26 cellular contexts compared by ENCODE assay signal in genomic region chr21:35996217-35996616, GRCh38.
"Had no signal": no experiment of that assay in that cellular context is flagged by ENCODE, and none has a peak within 500 bp of the region (broad histone marks: within the 10 kb centered on the region; RNA-seq: fewer than 3 reads in every experiment).

No MANE protein-coding gene starts in this region.

- H3K4me1 Mint-ChIP-seq: activated CD4-positive, alpha-beta memory T cell treated with anti-CD3 and anti-CD28 coated beads, Interleukin-2, amount 10 ng/mL, durations not matched to agents 7 days and 5 days; activated CD8-positive, alpha-beta memory T cell treated with anti-CD3 and anti-CD28 coated beads, Interleukin-2, amount 10 ng/mL, durations not matched to agents 7 days and 5 days; activated T-helper 17 cell treated with anti-CD3 and anti-CD28 coated beads, Interleukin-2, amount 50 U/mL, for 72 hours; WTC11 had no signal

- H3K4me3 Mint-ChIP-seq: activated CD4-positive, alpha-beta memory T cell treated with anti-CD3 and anti-CD28 coated beads, Interleukin-2, amount 10 ng/mL, durations not matched to agents 7 days and 5 days; activated CD4-positive, alpha-beta T cell treated with anti-CD3 and anti-CD28 coated beads, Interleukin-2, amount 10 ng/mL, durations not matched to agents 24 days and 14 days; activated CD8-positive, alpha-beta memory T cell treated with anti-CD3 and anti-CD28 coated beads, Interleukin-2, amount 10 ng/mL, durations not matched to agents 7 days and 5 days; activated naive CD4-positive, alpha-beta T cell treated with anti-CD3 and anti-CD28 coated beads, Interleukin-2, amount 50 U/mL, for 24 hours; activated T-cell treated with anti-CD3 and anti-CD28 coated beads, Interleukin-2, amount 50 U/mL, for 24 hours; activated T-helper 17 cell treated with anti-CD3 and anti-CD28 coated beads, Interleukin-2, amount 50 U/mL, for 72 hours; effector memory CD8-positive, alpha-beta T cell; WTC11 had no signal

- DNase-seq: activated CD4-positive, alpha-beta memory T cell treated with anti-CD3 and anti-CD28 coated beads, Interleukin-2, amount 10 ng/mL, durations not matched to agents 7 days and 5 days; activated CD4-positive, alpha-beta T cell treated with anti-CD3 and anti-CD28 coated beads, Interleukin-2, amount 10 ng/mL, durations not matched to agents 24 days and 14 days; activated CD8-positive, alpha-beta memory T cell treated with anti-CD3 and anti-CD28 coated beads, Interleukin-2, amount 10 ng/mL, durations not matched to agents 7 days and 5 days; activated CD8-positive, alpha-beta memory T cell treated with anti-CD3 and anti-CD28 coated beads, Interleukin-2, amount 50 U/mL, for 4 hours; activated effector memory CD4-positive, alpha-beta T cell treated with Interleukin-2 at 50 U/mL for 16 hours; activated gamma-delta T cell treated with Interleukin-2 at 50 U/mL for 16 hours; activated naive CD4-positive, alpha-beta T cell treated with Interleukin-2 at 50 U/mL for 16 hours; activated T-cell treated with anti-CD3 and anti-CD28 coated beads, Interleukin-2, amount 50 U/mL, for 24 hours; adrenal gland; amygdala; aorta; body of pancreas; caudate nucleus; cortex of kidney; dermis blood vessel endothelial cell; effector CD4-positive, alpha-beta T cell; effector memory CD8-positive, alpha-beta T cell; erythroblast; foreskin keratinocyte; gastrocnemius medialis; glutamatergic neuron; heart left ventricle; T-helper 2 cell had no signal

- H3K27ac Mint-ChIP-seq: activated CD4-positive, alpha-beta memory T cell treated with anti-CD3 and anti-CD28 coated beads, Interleukin-2, amount 10 ng/mL, durations not matched to agents 7 days and 5 days; activated CD4-positive, alpha-beta T cell treated with anti-CD3 and anti-CD28 coated beads, Interleukin-2, amount 10 ng/mL, durations not matched to agents 24 days and 14 days; activated CD8-positive, alpha-beta memory T cell treated with anti-CD3 and anti-CD28 coated beads, Interleukin-2, amount 10 ng/mL, durations not matched to agents 7 days and 5 days; activated naive CD4-positive, alpha-beta T cell treated with anti-CD3 and anti-CD28 coated beads, Interleukin-2, amount 50 U/mL, for 24 hours; activated T-cell treated with anti-CD3 and anti-CD28 coated beads, Interleukin-2, amount 50 U/mL, for 24 hours; activated T-helper 17 cell treated with anti-CD3 and anti-CD28 coated beads, Interleukin-2, amount 50 U/mL, for 72 hours; effector memory CD8-positive, alpha-beta T cell; WTC11 had no signal

- ATAC-seq: activated CD8-positive, alpha-beta memory T cell treated with anti-CD3 and anti-CD28 coated beads, Interleukin-2, amount 10 ng/mL, durations not matched to agents 7 days and 5 days; body of pancreas; effector memory CD8-positive, alpha-beta T cell; foreskin keratinocyte; gastrocnemius medialis; heart left ventricle; WTC11 had no signal

- H3K36me3 Mint-ChIP-seq: activated CD8-positive, alpha-beta memory T cell treated with anti-CD3 and anti-CD28 coated beads, Interleukin-2, amount 10 ng/mL, durations not matched to agents 7 days and 5 days; activated naive CD4-positive, alpha-beta T cell treated with anti-CD3 and anti-CD28 coated beads, Interleukin-2, amount 50 U/mL, for 24 hours; WTC11 had no signal

- H3K9me3 Mint-ChIP-seq: activated CD4-positive, alpha-beta T cell treated with anti-CD3 and anti-CD28 coated beads, Interleukin-2, amount 10 ng/mL, durations not matched to agents 24 days and 14 days; activated naive CD4-positive, alpha-beta T cell treated with anti-CD3 and anti-CD28 coated beads, Interleukin-2, amount 50 U/mL, for 24 hours; activated T-cell treated with anti-CD3 and anti-CD28 coated beads, Interleukin-2, amount 50 U/mL, for 24 hours; activated T-helper 17 cell treated with anti-CD3 and anti-CD28 coated beads, Interleukin-2, amount 50 U/mL, for 72 hours; effector memory CD8-positive, alpha-beta T cell had no signal
